In genomic region chr10:4755286-4756009, GRCh38 we compare ENCODE assay signal across 24 cellular contexts.
DNase-seq lines count a peak whose midpoint lies in the region; ATAC-seq and TF ChIP-seq lines count a peak whose summit lies in the region.
"Had no signal": no experiment of that assay in that cellular context is flagged by ENCODE, and none has a peak within 500 bp of the region (broad histone marks: within the 10 kb centered on the region; RNA-seq: fewer than 3 reads in every experiment).

No MANE protein-coding gene starts in this region.

- TF ChIP-seq EP300 in suprapubic skin (IDR thresholded peaks at IDR 0.05): no peak

- H3K4me3 Mint-ChIP-seq in GM23338: no peak overlapping the region
- H3K4me3 Mint-ChIP-seq in neural progenitor cell: no peak overlapping the region
- H3K4me3 Mint-ChIP-seq: CD4-positive, alpha-beta T cell; IgD-negative memory B cell had no signal

- H3K79me2 ChIP-seq in GM23338 (replicated peaks; ENCODE audit: insufficient read depth): no peaks in the 10 kb centered on the region
- H3K79me2 ChIP-seq in smooth muscle cell (ENCODE audit: low read depth): no peaks in the 10 kb centered on the region
- no peaks in the 10 kb centered on the region for H3K79me2 ChIP-seq in neural progenitor cell (ENCODE audit: low read depth)

- 67% methylated on average over 10 of the region's 10 CpGs for WGBS in smooth muscle cell (ENCODE audit: low lambda C conversion rate)
- 74% methylated on average over 10 of the region's 10 CpGs for WGBS in suprapubic skin

- no peaks in the 10 kb centered on the region for H4K20me1 ChIP-seq in GM23338 (replicated peaks; ENCODE audit: insufficient read depth)
- H4K20me1 ChIP-seq in smooth muscle cell (ENCODE audit: low read depth): no peaks in the 10 kb centered on the region
- no peaks in the 10 kb centered on the region for H4K20me1 ChIP-seq in neural progenitor cell (ENCODE audit: low read depth)
- H4K20me1 ChIP-seq: BLaER1 had no signal

- H3K4me1 Mint-ChIP-seq in GM23338 (no peaks in the 10 kb centered on the region), neural progenitor cell (no peaks in the 10 kb centered on the region)
- H3K4me1 Mint-ChIP-seq: IgD-negative memory B cell had no signal

- no peaks in the 10 kb centered on the region for H3K36me3 Mint-ChIP-seq in GM23338 (ENCODE audit: low read depth)
- H3K36me3 Mint-ChIP-seq in neural progenitor cell: no peaks in the 10 kb centered on the region
- H3K36me3 Mint-ChIP-seq: IgD-negative memory B cell had no signal

- H3K27ac ChIP-seq in GM23338 (ENCODE audit: low read depth): no peak overlapping the region
- no peak overlapping the region for H3K27ac ChIP-seq in smooth muscle cell (ENCODE audit: low read depth)
- H3K27ac ChIP-seq in suprapubic skin: no peak overlapping the region
- H3K27ac ChIP-seq in neural progenitor cell: no peak overlapping the region
- H3K27ac ChIP-seq: BLaER1, PC-9, RWPE1 had no signal

- peaks cover 3% of the 10 kb centered on the region for H3K27me3 Mint-ChIP-seq in GM23338 (ENCODE audit: insufficient read depth, low read depth, poor library complexity)
- H3K27me3 Mint-ChIP-seq in neural progenitor cell (ENCODE audit: insufficient read depth, low read depth): no peaks in the 10 kb centered on the region

- 0 out of 2 replicates have a peak overlapping the region, but pooled peaks have one; percentile 25 for H3K27ac Mint-ChIP-seq in GM23338
- H3K27ac Mint-ChIP-seq in neural progenitor cell: no peak overlapping the region
- H3K27ac Mint-ChIP-seq: CD4-positive, alpha-beta T cell; IgD-negative memory B cell had no signal

- no peaks in the 10 kb centered on the region for H3K36me3 ChIP-seq in GM23338 (ENCODE audit: insufficient read depth)
- H3K36me3 ChIP-seq in adipocyte (ENCODE audit: control insufficient read depth, insufficient read depth, low read length, severe bottlenecking): no peaks in the 10 kb centered on the region
- H3K36me3 ChIP-seq in smooth muscle cell (ENCODE audit: low read depth): no peaks in the 10 kb centered on the region
- no peaks in the 10 kb centered on the region for H3K36me3 ChIP-seq in suprapubic skin
- H3K36me3 ChIP-seq in neural progenitor cell: no peaks in the 10 kb centered on the region
- H3K36me3 ChIP-seq: BLaER1 had no signal

- H3F3A ChIP-seq in GM23338 (replicated peaks; ENCODE audit: low read depth) (no peaks in the 10 kb centered on the region), smooth muscle cell (ENCODE audit: low read depth) (no peaks in the 10 kb centered on the region), neural progenitor cell (ENCODE audit: low read depth) (no peaks in the 10 kb centered on the region)

- DNase-seq in GM23338 (ENCODE audit: low spot score) (no peak), adipocyte (ENCODE audit: low read depth) (no peak), left kidney (ENCODE audit: low read depth, low spot score) (peak; percentile 91), smooth muscle cell (lab: John Stamatoyannopoulos, UW; ENCODE audit: unreplicated experiment) (no peak), medulla oblongata (ENCODE audit: extremely low spot score) (no peak), suprapubic skin (ENCODE audit: low spot score in 2 of 2) (no peak), neural progenitor cell (ENCODE audit: low spot score) (no peak)
- DNase-seq: Caco-2; CD4-positive, alpha-beta T cell; DMS 273 treated with DMSO at 0.1 percent for 48 hours; DND-41; GOT3; HCEC 1CT; NCI-H1105; NCI-H146; NCI-H2029; NCI-H226; NCI-H510A treated with DMSO at 0.1 percent for 48 hours; NCI-H748 treated with DMSO at 0.1 percent for 48 hours; PC-9 had no signal

- no peaks in the 10 kb centered on the region for H3K27me3 ChIP-seq in GM23338 (ENCODE audit: insufficient read depth)
- no peaks in the 10 kb centered on the region for H3K27me3 ChIP-seq in adipocyte (replicated peaks; ENCODE audit: control insufficient read depth, insufficient read depth, low read length)
- no peaks in the 10 kb centered on the region for H3K27me3 ChIP-seq in smooth muscle cell (ENCODE audit: low read depth)
- no peaks in the 10 kb centered on the region for H3K27me3 ChIP-seq in suprapubic skin
- no peaks in the 10 kb centered on the region for H3K27me3 ChIP-seq in neural progenitor cell
- H3K27me3 ChIP-seq: BLaER1 had no signal

- H3K9ac ChIP-seq in adipocyte (ENCODE audit: low read length) (peak overlapping the region; percentile 66), smooth muscle cell (ENCODE audit: low read depth) (no peak overlapping the region), neural progenitor cell (no peak overlapping the region)
- H3K9ac ChIP-seq: BLaER1 had no signal

- ATAC-seq in GM23338: no peak
- ATAC-seq: GM12878 had no signal

- H3K4me2 ChIP-seq in GM23338: no peak overlapping the region
- no peak overlapping the region for H3K4me2 ChIP-seq in smooth muscle cell
- no peak overlapping the region for H3K4me2 ChIP-seq in neural progenitor cell
- H3K4me2 ChIP-seq: BLaER1, PC-9 had no signal

- H3K9me3 Mint-ChIP-seq in GM23338 (no peaks in the 10 kb centered on the region), neural progenitor cell (no peaks in the 10 kb centered on the region)
- H3K9me3 Mint-ChIP-seq: CD4-positive, alpha-beta T cell; IgD-negative memory B cell had no signal

- no peak overlapping the region for H3K4me3 ChIP-seq in GM23338
- peak overlapping the region; percentile 14 for H3K4me3 ChIP-seq in adipocyte (ENCODE audit: low read length)
- no peak overlapping the region for H3K4me3 ChIP-seq in smooth muscle cell
- no peak overlapping the region for H3K4me3 ChIP-seq in suprapubic skin
- no peak overlapping the region for H3K4me3 ChIP-seq in neural progenitor cell
- H3K4me3 ChIP-seq: BLaER1, GM12878, PC-9 had no signal

- no peaks in the 10 kb centered on the region for H3K9me2 ChIP-seq in GM23338 (ENCODE audit: insufficient read depth)

- TF ChIP-seq CTCF in GM23338 (conservative IDR thresholded peaks at IDR 0.05; ENCODE audit: low read depth in 2 of 2): no peak
- no peak for TF ChIP-seq CTCF in smooth muscle cell (IDR thresholded peaks at IDR 0.05; ENCODE audit: borderline replicate concordance, insufficient read depth, poor library complexity, severe bottlenecking)
- no peak for TF ChIP-seq CTCF in suprapubic skin (IDR thresholded peaks at IDR 0.05)
- TF ChIP-seq CTCF in neural progenitor cell (IDR thresholded peaks at IDR 0.05): no peak

- H3K4me1 ChIP-seq in GM23338 (ENCODE audit: insufficient read depth) (no peaks in the 10 kb centered on the region), adipocyte (ENCODE audit: control insufficient read depth, insufficient read depth, low read length) (peaks cover 25% of the 10 kb centered on the region), smooth muscle cell (ENCODE audit: low read depth) (no peaks in the 10 kb centered on the region), suprapubic skin (no peaks in the 10 kb centered on the region), neural progenitor cell (no peaks in the 10 kb centered on the region)
- H3K4me1 ChIP-seq: BLaER1, Caco-2 had no signal

- H2AFZ ChIP-seq in GM23338: no peak overlapping the region
- H2AFZ ChIP-seq in smooth muscle cell (ENCODE audit: low read depth): peak overlapping the region; percentile 77
- no peak overlapping the region for H2AFZ ChIP-seq in neural progenitor cell (replicated peaks)
- H2AFZ ChIP-seq: PC-9 had no signal

- H3K9me3 ChIP-seq in adipocyte (ENCODE audit: control insufficient read depth, low read length) (no peaks in the 10 kb centered on the region), smooth muscle cell (replicated peaks; ENCODE audit: low read depth) (no peaks in the 10 kb centered on the region), suprapubic skin (no peaks in the 10 kb centered on the region), neural progenitor cell (ENCODE audit: low read depth) (no peaks in the 10 kb centered on the region)
- H3K9me3 ChIP-seq: BLaER1, Caco-2 had no signal

- no peak for TF ChIP-seq POLR2A in suprapubic skin (IDR thresholded peaks at IDR 0.05)
